18 cellular contexts compared by ENCODE assay signal in genomic region chr4:86587016-86587713, GRCh38. TPM values are rescaled to one million over a fixed set of nuclear protein-coding genes. Genes with fewer than 3 reads are reported as not detected.
DNase-seq lines count a peak whose midpoint lies in the region; ATAC-seq and TF ChIP-seq lines count a peak whose summit lies in the region.
"Had no signal": no experiment of that assay in that cellular context is flagged by ENCODE, and none has a peak within 500 bp of the region (broad histone marks: within the 10 kb centered on the region; RNA-seq: fewer than 3 reads in every experiment).

No MANE protein-coding gene starts in this region.

- no peaks in the 10 kb centered on the region for H3K27me3 ChIP-seq in hepatocyte
- H3K27me3 ChIP-seq: Peyer's patch had no signal

- H3K4me2 ChIP-seq in hepatocyte: no peak overlapping the region

- intact Hi-C loops in activated CD4-positive, alpha-beta T cell treated with anti-CD3 and anti-CD28 coated beads for 36 hours (cut with DNase I, micrococcal nuclease): no loop called here

- H3K4me1 ChIP-seq in hepatocyte (ENCODE audit: insufficient read depth): peaks cover 3% of the 10 kb centered on the region
- H3K4me1 ChIP-seq: Peyer's patch had no signal

- no peaks in the 10 kb centered on the region for H3K9me3 ChIP-seq in hepatocyte (ENCODE audit: low read depth)
- H3K9me3 ChIP-seq: Peyer's patch had no signal

- no peak for TF ChIP-seq CTCF in hepatocyte (IDR thresholded peaks at IDR 0.05; ENCODE audit: poor library complexity)
- no peak for TF ChIP-seq CTCF in type B pancreatic cell (conservative IDR thresholded peaks at IDR 0.05)

- ATAC-seq in activated T-helper 17 cell treated with anti-CD3 and anti-CD28 coated beads, Interleukin-2, amount 50 U/mL, for 72 hours (replicated peaks): no peak
- no peak for ATAC-seq in activated CD4-positive, alpha-beta T cell treated with anti-CD3 and anti-CD28 coated beads for 36 hours
- ATAC-seq: activated naive CD4-positive, alpha-beta T cell treated with anti-CD3 and anti-CD28 coated beads, Interleukin-2, amount 50 U/mL, for 72 hours; HCT116 had no signal

- no peaks in the 10 kb centered on the region for H3K79me2 ChIP-seq in hepatocyte

- peak; percentile 29 for DNase-seq in NCI-H82 (lab: John Stamatoyannopoulos, UW)
- DNase-seq in NCI-H82 treated with DMSO at 0.1 percent for 48 hours (lab: John Stamatoyannopoulos, UW; ENCODE audit: unreplicated experiment): no peak
- DNase-seq in hepatocyte (ENCODE audit: low spot score): peak; percentile 6
- no peak for DNase-seq in type B pancreatic cell (ENCODE audit: extremely low spot score, unreplicated experiment)
- no peak for DNase-seq in activated CD4-positive, alpha-beta T cell treated with anti-CD3 and anti-CD28 coated beads for 36 hours
- DNase-seq in EL: no peak
- no peak for DNase-seq in SKM-1 (lab: John Stamatoyannopoulos, UW; ENCODE audit: unreplicated experiment)
- DNase-seq: activated T-cell treated with anti-CD3 and anti-CD28 coated beads for 4 hours; CD4-positive, alpha-beta T cell; midbrain; NCI-H446 treated with DMSO at 0.1 percent for 48 hours; Peyer's patch; T-helper 1 cell had no signal

- no peaks in the 10 kb centered on the region for H3K36me3 ChIP-seq in hepatocyte (replicated peaks; ENCODE audit: insufficient read depth, low read depth)
- H3K36me3 ChIP-seq: Peyer's patch had no signal

- no peaks in the 10 kb centered on the region for H3K9me2 ChIP-seq in hepatocyte (replicated peaks; ENCODE audit: insufficient read depth)

- POLR2A ChIA-PET in activated CD4-positive, alpha-beta T cell treated with anti-CD3 and anti-CD28 coated beads for 36 hours (lab: Charles Lee): no interaction called here

- H3K27ac ChIP-seq in hepatocyte: peak overlapping the region; percentile 25
- H3K27ac ChIP-seq: Peyer's patch had no signal

- no peaks in the 10 kb centered on the region for H4K20me1 ChIP-seq in hepatocyte (ENCODE audit: insufficient read depth, poor library complexity, severe bottlenecking)

- CTCF ChIA-PET in activated CD4-positive, alpha-beta T cell treated with anti-CD3 and anti-CD28 coated beads for 36 hours (lab: Charles Lee): interaction anchor here (1.1 to 1.6 kb wide), 2 partner anchors 11 to 19 kb away, joined by 3 to 5 read pairs; no protein-coding TSS in a partner anchor

- WGBS in hepatocyte (ENCODE audit: low lambda C conversion rate, missing lambda C conversion rate): 46% methylated on average over 4 of the region's 4 CpGs

- peak overlapping the region; percentile 5 for H3K4me3 Mint-ChIP-seq in activated T-helper 17 cell treated with anti-CD3 and anti-CD28 coated beads, Interleukin-2, amount 50 U/mL, for 72 hours
- H3K4me3 Mint-ChIP-seq in type B pancreatic cell: peak overlapping the region; percentile 6
- no peak overlapping the region for H3K4me3 Mint-ChIP-seq in activated CD4-positive, alpha-beta T cell treated with anti-CD3 and anti-CD28 coated beads for 36 hours
- H3K4me3 Mint-ChIP-seq: CD4-positive, alpha-beta T cell; stimulated activated naive CD8-positive, alpha-beta T cell treated with anti-CD3 and anti-CD28 coated beads, Interleukin-15, Interleukin-2, amounts not matched to agents 100 ng/mL and 50 ng/mL, for 24 hours had no signal

- no peaks in the 10 kb centered on the region for H3K36me3 Mint-ChIP-seq in activated T-helper 17 cell treated with anti-CD3 and anti-CD28 coated beads, Interleukin-2, amount 50 U/mL, for 72 hours (ENCODE audit: low read depth)
- H3K36me3 Mint-ChIP-seq in type B pancreatic cell: no peaks in the 10 kb centered on the region
- no peaks in the 10 kb centered on the region for H3K36me3 Mint-ChIP-seq in activated CD4-positive, alpha-beta T cell treated with anti-CD3 and anti-CD28 coated beads for 36 hours (ENCODE audit: low read depth)
- H3K36me3 Mint-ChIP-seq: activated naive CD4-positive, alpha-beta T cell treated with anti-CD3 and anti-CD28 coated beads, Interleukin-2, amount 50 U/mL, for 72 hours; IgD-negative memory B cell had no signal

- H2AFZ ChIP-seq in hepatocyte: no peak overlapping the region

- H3K27me3 Mint-ChIP-seq in activated T-helper 17 cell treated with anti-CD3 and anti-CD28 coated beads, Interleukin-2, amount 50 U/mL, for 72 hours: no peaks in the 10 kb centered on the region
- H3K27me3 Mint-ChIP-seq in type B pancreatic cell: no peaks in the 10 kb centered on the region
- H3K27me3 Mint-ChIP-seq in activated CD4-positive, alpha-beta T cell treated with anti-CD3 and anti-CD28 coated beads for 36 hours: peaks cover 2% of the 10 kb centered on the region

- H3K4me3 ChIP-seq in hepatocyte: no peak overlapping the region
- H3K4me3 ChIP-seq: Peyer's patch had no signal

- no peaks in the 10 kb centered on the region for H3K9me3 Mint-ChIP-seq in activated T-helper 17 cell treated with anti-CD3 and anti-CD28 coated beads, Interleukin-2, amount 50 U/mL, for 72 hours
- no peaks in the 10 kb centered on the region for H3K9me3 Mint-ChIP-seq in type B pancreatic cell
- no peaks in the 10 kb centered on the region for H3K9me3 Mint-ChIP-seq in activated CD4-positive, alpha-beta T cell treated with anti-CD3 and anti-CD28 coated beads for 36 hours (ENCODE audit: low read depth)
- H3K9me3 Mint-ChIP-seq: activated naive CD4-positive, alpha-beta T cell treated with anti-CD3 and anti-CD28 coated beads, Interleukin-2, amount 50 U/mL, for 72 hours; CD4-positive, alpha-beta T cell; IgD-negative memory B cell; stimulated activated naive CD8-positive, alpha-beta T cell treated with anti-CD3 and anti-CD28 coated beads, Interleukin-15, Interleukin-2, amounts not matched to agents 100 ng/mL and 50 ng/mL, for 24 hours had no signal

- no peaks in the 10 kb centered on the region for H3K4me1 Mint-ChIP-seq in activated T-helper 17 cell treated with anti-CD3 and anti-CD28 coated beads, Interleukin-2, amount 50 U/mL, for 72 hours
- H3K4me1 Mint-ChIP-seq in type B pancreatic cell (ENCODE audit: unreplicated experiment): peaks cover 14% of the 10 kb centered on the region
- H3K4me1 Mint-ChIP-seq in activated CD4-positive, alpha-beta T cell treated with anti-CD3 and anti-CD28 coated beads for 36 hours: no peaks in the 10 kb centered on the region

- no peak overlapping the region for H3K27ac Mint-ChIP-seq in activated T-helper 17 cell treated with anti-CD3 and anti-CD28 coated beads, Interleukin-2, amount 50 U/mL, for 72 hours
- H3K27ac Mint-ChIP-seq in type B pancreatic cell: peak overlapping the region; percentile 95
- H3K27ac Mint-ChIP-seq in activated CD4-positive, alpha-beta T cell treated with anti-CD3 and anti-CD28 coated beads for 36 hours: no peak overlapping the region
- H3K27ac Mint-ChIP-seq: activated naive CD4-positive, alpha-beta T cell treated with anti-CD3 and anti-CD28 coated beads, Interleukin-2, amount 50 U/mL, for 72 hours; CD4-positive, alpha-beta T cell; stimulated activated naive CD8-positive, alpha-beta T cell treated with anti-CD3 and anti-CD28 coated beads, Interleukin-15, Interleukin-2, amounts not matched to agents 100 ng/mL and 50 ng/mL, for 24 hours had no signal

RNA-seq across cellular contexts. Expression of gene PTPN13, which starts 7.0 kb away (rescaled TPM):
- total RNA-seq in activated T-helper 17 cell treated with anti-CD3 and anti-CD28 coated beads, Interleukin-2, amount 50 U/mL, for 72 hours: 10 to 100 TPM; 14.5 to 23.0 TPM
- total RNA-seq in hepatocyte (46.3 and 52.8 TPM in 2 replicates), type B pancreatic cell (ENCODE audit: low replicate concordance) (69.0 and 79.1 TPM in 2 replicates)
- 12.6 and 13.8 TPM in 2 replicates for polyA plus RNA-seq in hepatocyte
- 1 to 10 TPM; 1.4 to 1.5 TPM for total RNA-seq in activated CD4-positive, alpha-beta T cell treated with anti-CD3 and anti-CD28 coated beads for 36 hours
- polyA plus RNA-seq: IgD-negative memory B cell had no signal

Comparison
In these comparisons a context has a peak if more than half of its experiments do, and no peak if none do; other contexts are left out.
1. DNase-seq: peak in NCI-H82 (single experiment) and hepatocyte (single experiment); none in NCI-H82 treated with DMSO at 0.1 percent for 48 hours (single experiment), type B pancreatic cell (single experiment), activated CD4-positive, alpha-beta T cell treated with anti-CD3 and anti-CD28 coated beads for 36 hours (single experiment), EL (single experiment) and SKM-1 (single experiment).
2. RNA of gene PTPN13, which starts 7.0 kb away (total RNA-seq): 69.0 to 79.1 TPM in type B pancreatic cell, 46.3 to 52.8 TPM in hepatocyte and 14.5 to 23.0 TPM in activated T-helper 17 cell treated with anti-CD3 and anti-CD28 coated beads, Interleukin-2, amount 50 U/mL, for 72 hours; 1.4 to 1.5 TPM in activated CD4-positive, alpha-beta T cell treated with anti-CD3 and anti-CD28 coated beads for 36 hours; every median in the first group is over 4 times any median in the second.